19 cellular contexts compared by ENCODE assay signal in the genomic region with DNA sequence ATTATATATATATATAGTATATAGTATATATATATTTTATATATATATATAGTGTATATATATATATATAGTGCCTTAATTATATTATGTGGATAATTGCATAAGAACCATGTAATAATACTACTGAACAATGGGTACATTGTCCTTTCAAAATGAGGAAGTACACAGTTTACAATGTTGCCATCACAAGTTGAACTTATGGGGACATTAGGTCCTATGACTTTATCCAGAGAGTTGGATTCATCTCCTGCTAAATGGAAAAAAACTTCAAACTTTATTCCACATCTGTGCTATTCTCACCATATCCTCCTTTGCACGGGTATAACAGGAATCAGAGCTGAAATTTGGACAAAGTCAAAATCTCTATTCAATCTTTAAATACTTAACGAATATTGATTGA.
"Had no signal": no experiment of that assay in that cellular context is flagged by ENCODE, and none has a peak within 500 bp of the region (broad histone marks: within the 10 kb centered on the region; RNA-seq: fewer than 3 reads in every experiment).

No MANE protein-coding gene starts in this region.

- H3K4me3 ChIP-seq: esophagus squamous epithelium, psoas muscle, right lobe of liver, testis, tibial nerve, upper lobe of right lung, vagina had no signal

- DNase-seq: dermis blood vessel endothelial cell; esophagus squamous epithelium; foreskin fibroblast; hippocampal formation; left colon; mammary epithelial cell; naive thymus-derived CD8-positive, alpha-beta T cell; psoas muscle; retina; right lobe of liver; stimulated activated CD4-positive, alpha-beta T cell treated with anti-CD3 and anti-CD28 coated beads, Interleukin-4, amount 100 ng/mL, for 1 hour; stimulated activated CD8-positive, alpha-beta memory T cell treated with anti-CD3 and anti-CD28 coated beads, Interleukin-4, amount 100 ng/mL, for 48 hours; stimulated activated naive CD8-positive, alpha-beta T cell treated with anti-CD3 and anti-CD28 coated beads, Interleukin-15, amount 100 ng/mL, for 72 hours; testis; upper lobe of right lung had no signal

- H3K27ac ChIP-seq: esophagus squamous epithelium, neutrophil, psoas muscle, right lobe of liver, testis, upper lobe of right lung, vagina had no signal

- H3K27me3 ChIP-seq: esophagus squamous epithelium, neutrophil, right lobe of liver, testis, tibial nerve, upper lobe of right lung, vagina had no signal

- H3K36me3 ChIP-seq: esophagus squamous epithelium, neutrophil, right lobe of liver, tibial nerve, upper lobe of right lung, vagina had no signal

- H3K9me3 ChIP-seq: esophagus squamous epithelium, neutrophil, psoas muscle, right lobe of liver, testis, tibial nerve, upper lobe of right lung, vagina had no signal

- ATAC-seq: left colon; naive thymus-derived CD8-positive, alpha-beta T cell; psoas muscle; right lobe of liver; stimulated activated effector memory CD8-positive, alpha-beta T cell treated with anti-CD3 and anti-CD28 coated beads, Interleukin-12 subunit alpha, Interleukin-12 subunit beta, amount 100 ng/mL, for 72 hours; stimulated activated naive CD8-positive, alpha-beta T cell treated with anti-CD3 and anti-CD28 coated beads, Interleukin-15, amount 100 ng/mL, for 72 hours; upper lobe of right lung had no signal

- H3K4me1 ChIP-seq: psoas muscle had no signal
